In genomic region chr2:222174450-222174849, GRCh38 we compare ENCODE assay signal across 21 cellular contexts.
DNase-seq lines count a peak whose midpoint lies in the region; ATAC-seq, FAIRE-seq and TF ChIP-seq lines count a peak whose summit lies in the region.
"Had no signal": no experiment of that assay in that cellular context is flagged by ENCODE, and none has a peak within 500 bp of the region (broad histone marks: within the 10 kb centered on the region; RNA-seq: fewer than 3 reads in every experiment).

No MANE protein-coding gene starts in this region.

- no peak for ATAC-seq in heart left ventricle
- ATAC-seq: A549, PC-3 had no signal

- no peaks in the 10 kb centered on the region; the same call in 1 of the 2 replicates for H3K27me3 ChIP-seq in Caco-2 (replicated peaks; ENCODE audit: control insufficient read depth, insufficient read depth, low read length)
- H3K27me3 ChIP-seq in H7 (ENCODE audit: control insufficient read depth, insufficient read depth, low read length) = peaks cover 2% of the 10 kb centered on the region; the same call in 1 of the 2 replicates
- H3K27me3 ChIP-seq in bronchial epithelial cell (ENCODE audit: control insufficient read depth, insufficient read depth, low read length) = no peaks in the 10 kb centered on the region
- peaks cover 0 to 34% (median 0%) of the 10 kb centered on the region in 9 donors for H3K27me3 ChIP-seq in heart left ventricle
- H3K27me3 ChIP-seq in HAP-1 (ENCODE audit: low read depth) = 0 out of 2 replicates have a peak, but pooled peaks cover 3% of the 10 kb centered on the region

- CTCF ChIA-PET in Caco-2 (lab: Charles Lee) = no interaction called here

- H3K36me3 Mint-ChIP-seq in Caco-2 (ENCODE audit: insufficient read depth, unreplicated experiment) = no peaks in the 10 kb centered on the region

- WGBS in heart left ventricle, 4 donors = 15 to 22% (median 20%) methylated on average over 3 of the region's 3 CpGs

- intact Hi-C loops in Caco-2 (cut with micrococcal nuclease; ENCODE audit: unreplicated experiment) = loop anchor here (5.0 kb wide), 1 partner anchor 133 kb away; no protein-coding TSS in a partner anchor
- intact Hi-C loops in heart left ventricle (cut with DNase I) = no loop called here

- H3K4me1 Mint-ChIP-seq in Caco-2 (ENCODE audit: low read depth, unreplicated experiment) = peaks cover 6% of the 10 kb centered on the region

- H3K4me1 ChIP-seq in Caco-2 (no peaks in the 10 kb centered on the region; the same call in 1 of the 2 replicates), heart left ventricle (no peaks in the 10 kb centered on the region), HAP-1 (no peaks in the 10 kb centered on the region)
- H3K4me1 ChIP-seq: A549, BE2C had no signal

- no peak for FAIRE-seq in bronchial epithelial cell (lab: Jason Lieb, UNC)
- FAIRE-seq: A549, GM12892 had no signal

- H3K27me3 Mint-ChIP-seq in Caco-2 (ENCODE audit: insufficient read depth, unreplicated experiment) = peaks cover 30% of the 10 kb centered on the region

- H3K4me3 Mint-ChIP-seq in Caco-2 (ENCODE audit: unreplicated experiment) = no peak overlapping the region

- POLR2A ChIA-PET in Caco-2 (lab: Charles Lee) = no interaction called here

- TF ChIP-seq CTCF in Caco-2 (IDR thresholded peaks at IDR 0.05; ENCODE audit: insufficient read depth in 1 of 2, low read depth in 1 of 2, low read length in 1 of 2, severe bottlenecking in 1 of 2, unreplicated experiment in 1 of 2) = no peak
- TF ChIP-seq CTCF in bronchial epithelial cell (IDR thresholded peaks at IDR 0.05; ENCODE audit: insufficient read depth, low read length, severe bottlenecking) = no peak
- no peak for TF ChIP-seq CTCF in heart left ventricle (IDR thresholded peaks at IDR 0.05)

- DNase-seq in Caco-2 (peak; percentile 17 to 43), H7 (peak; percentile 19), bronchial epithelial cell (ENCODE audit: low read depth) (peak; percentile 4), iPS-NIHi11 (ENCODE audit: low spot score) (peak; percentile 22), NCI-H226 (no peak), NCI-H446 treated with DMSO at 0.1 percent for 48 hours (lab: John Stamatoyannopoulos, UW) (no peak), heart left ventricle (no peak), HAP-1 (ENCODE audit: low spot score in 2 of 2) (no peak)
- DNase-seq: BE2C, DND-41, Kasumi-1, NCI-H1417, NCI-H187 treated with DMSO at 0.1 percent for 48 hours, NCI-H510A treated with DMSO at 0.1 percent for 48 hours, NCI-H82, PC-3, RPMI8226, SHP77, SW 1271 had no signal

- no peaks in the 10 kb centered on the region for H3K9me3 Mint-ChIP-seq in Caco-2 (ENCODE audit: unreplicated experiment)

- H3K27ac Mint-ChIP-seq in Caco-2 (ENCODE audit: unreplicated experiment) = no peak overlapping the region

- BruUV-seq in Caco-2 (replicated peaks; lab: Mats Ljungman, UMichigan) = no TSS peak

- H3K4me3 ChIP-seq in Caco-2 (ENCODE audit: low read depth, low read length) = no peak overlapping the region
- no peak overlapping the region for H3K4me3 ChIP-seq in H7 (ENCODE audit: insufficient read depth, low read depth, low read length)
- no peak overlapping the region for H3K4me3 ChIP-seq in bronchial epithelial cell (ENCODE audit: low read depth, low read length)
- no peak overlapping the region for H3K4me3 ChIP-seq in heart left ventricle
- no peak overlapping the region for H3K4me3 ChIP-seq in HAP-1
- H3K4me3 ChIP-seq: A549 had no signal

- H3K36me3 ChIP-seq in Caco-2 (ENCODE audit: control insufficient read depth, insufficient read depth, low read length) (no peaks in the 10 kb centered on the region), H7 (replicated peaks; ENCODE audit: control insufficient read depth, insufficient read depth, low read length) (no peaks in the 10 kb centered on the region), bronchial epithelial cell (ENCODE audit: control insufficient read depth, insufficient read depth, low read length) (no peaks in the 10 kb centered on the region), heart left ventricle (no peaks in the 10 kb centered on the region), HAP-1 (replicated peaks) (no peaks in the 10 kb centered on the region)
- H3K36me3 ChIP-seq: BE2C had no signal

- in situ Hi-C loops in HAP-1 (cut with MboI; ENCODE audit: low sequenced_read_pairs) = no loop called here

- TF ChIP-seq POLR2A in heart left ventricle (IDR thresholded peaks at IDR 0.05) = no peak

- no peak overlapping the region for H3K27ac ChIP-seq in heart left ventricle
- H3K27ac ChIP-seq: A549 had no signal

- H3K9me3 ChIP-seq in Caco-2 (no peaks in the 10 kb centered on the region), heart left ventricle (no peaks in the 10 kb centered on the region), HAP-1 (no peaks in the 10 kb centered on the region)
- H3K9me3 ChIP-seq: A549, BE2C had no signal

Comparison
In these comparisons a context has a peak if more than half of its experiments do, and no peak if none do; other contexts are left out.
1. DNase-seq: peak in Caco-2 (2 of 2), H7 (single experiment), bronchial epithelial cell (single experiment) and iPS-NIHi11 (single experiment); none in NCI-H226 (single experiment), NCI-H446 treated with DMSO at 0.1 percent for 48 hours (single experiment), heart left ventricle (0 of 5) and HAP-1 (0 of 2).